ENCODE assay signal across 14 cellular contexts in the genomic region with DNA sequence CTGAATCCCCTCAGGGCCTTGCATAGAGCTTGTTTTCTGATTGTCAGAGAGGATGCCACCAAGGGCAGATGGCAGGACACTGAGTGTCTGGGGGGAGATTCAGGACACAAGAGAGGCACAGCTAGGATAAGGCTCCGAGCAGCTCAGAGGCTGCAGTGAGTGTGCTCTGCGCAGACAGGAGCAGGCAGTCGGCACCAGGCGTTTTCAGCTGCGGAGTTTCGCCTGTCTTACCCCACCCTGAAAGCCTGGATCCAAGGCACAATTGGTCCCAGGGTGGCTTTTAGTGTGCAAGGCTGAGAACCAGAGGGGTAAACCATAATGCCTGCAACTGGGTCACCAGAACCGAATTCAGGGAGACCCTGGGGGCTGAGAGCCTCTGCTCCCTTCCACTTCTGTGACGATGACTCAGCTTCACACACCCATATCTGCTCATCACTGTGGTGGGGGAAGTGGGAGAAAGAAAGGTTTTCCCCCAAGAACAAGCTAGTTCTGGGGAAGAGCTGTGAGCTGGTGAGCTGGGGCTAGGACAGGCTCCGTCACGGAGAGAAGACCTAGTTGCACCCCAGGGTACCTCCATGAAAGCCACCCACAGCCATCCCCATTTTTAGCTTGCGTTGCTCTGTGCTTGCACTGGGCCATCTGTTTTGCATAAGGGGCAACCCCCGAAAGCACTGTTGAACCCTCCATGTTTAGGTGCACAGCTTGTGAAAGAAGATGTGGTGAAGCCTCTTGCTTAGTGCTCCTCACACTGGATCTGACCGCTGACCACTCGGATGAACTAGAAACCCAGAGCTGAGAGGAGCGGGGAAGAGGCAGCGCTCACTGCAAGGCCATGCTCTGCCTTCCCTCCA.
A peak's percentile ranks its signal among the peaks of the same experiment; 100 is the strongest.
DNase-seq lines count a peak whose midpoint lies in the region; ATAC-seq, FAIRE-seq and TF ChIP-seq lines count a peak whose summit lies in the region.
"Had no signal": no experiment of that assay in that cellular context is flagged by ENCODE, and none has a peak within 500 bp of the region (broad histone marks: within the 10 kb centered on the region; RNA-seq: fewer than 3 reads in every experiment).

No MANE protein-coding gene starts in this region.

- ATAC-seq in GM19455 (IDR thresholded peaks at IDR 0.05; ENCODE audit: unreplicated experiment), result peak; percentile 75
- peak; percentile 63 for ATAC-seq in HG03039 (IDR thresholded peaks at IDR 0.05; ENCODE audit: unreplicated experiment)
- ATAC-seq in GM12878, result peak; percentile 85
- ATAC-seq: activated CD8-positive, alpha-beta T cell treated with anti-CD3 and anti-CD28 coated beads, Interleukin-2, amount 10 ng/mL, durations not matched to agents 7 days and 5 days; upper lobe of right lung had no signal

- H3K4me3 Mint-ChIP-seq in nephron progenitor cell, result no peak overlapping the region
- H3K4me3 Mint-ChIP-seq: activated CD8-positive, alpha-beta T cell treated with anti-CD3 and anti-CD28 coated beads, Interleukin-2, amount 10 ng/mL, durations not matched to agents 7 days and 5 days had no signal

- peak overlapping the region; percentile 13; the same call in 1 of the 2 replicates for H3K4me2 ChIP-seq in GM12878 (ENCODE audit: control insufficient read depth, insufficient read depth)

- no peaks in the 10 kb centered on the region for H4K20me1 ChIP-seq in GM12878 (ENCODE audit: control insufficient read depth, insufficient read depth)

- no peak overlapping the region for H3K27ac Mint-ChIP-seq in nephron progenitor cell
- H3K27ac Mint-ChIP-seq: activated CD8-positive, alpha-beta T cell treated with anti-CD3 and anti-CD28 coated beads, Interleukin-2, amount 10 ng/mL, durations not matched to agents 7 days and 5 days had no signal

- FAIRE-seq in GM12878 (lab: Jason Lieb, UNC), result no peak

- no peaks in the 10 kb centered on the region for H3K36me3 ChIP-seq in GM12878 (ENCODE audit: control insufficient read depth in 2 of 2, insufficient read depth in 2 of 2, low read length in 1 of 2)
- H3K36me3 ChIP-seq: upper lobe of right lung had no signal

- H3K9me3 ChIP-seq in GM12878 (replicated peaks; ENCODE audit: control insufficient read depth, insufficient read depth, low read length), result no peaks in the 10 kb centered on the region
- H3K9me3 ChIP-seq: upper lobe of right lung had no signal

- no peak for TF ChIP-seq EP300 in GM12878 (IDR thresholded peaks at IDR 0.05; ENCODE audit: borderline replicate concordance in 1 of 2, control insufficient read depth in 1 of 2, low read depth in 2 of 2, low read length in 2 of 2)

- DNase-seq in GM10248 (ENCODE audit: extremely low spot score) (peak; percentile 42), GM12878 (ENCODE audit: low read depth, low spot score) (peak; percentile 53), NCI-H1048 (lab: John Stamatoyannopoulos, UW) (no peak), epidermal melanocyte (ENCODE audit: insufficient read length, low spot score) (no peak), nephron progenitor cell (no peak), glomerular visceral epithelial cell (ENCODE audit: extremely low spot score) (no peak)
- DNase-seq: activated CD8-positive, alpha-beta T cell treated with anti-CD3 and anti-CD28 coated beads, Interleukin-2, amount 10 ng/mL, durations not matched to agents 7 days and 5 days; activated naive CD4-positive, alpha-beta T cell; H9; stimulated activated CD4-positive, alpha-beta T cell treated with anti-CD3 and anti-CD28 coated beads, Interleukin-12 subunit alpha, Interleukin-12 subunit beta, amount 100 ng/mL, for 4 hours; upper lobe of right lung had no signal

- 26% methylated on average over 15 of the region's 16 CpGs for WGBS in GM12878 (ENCODE audit: insufficient coverage, insufficient replicate concordance, low lambda C conversion rate, missing lambda C conversion rate)

- peaks cover 30% of the 10 kb centered on the region for H3K4me1 Mint-ChIP-seq in nephron progenitor cell

- POLR2A ChIA-PET in GM10248 (lab: Yijun Ruan, JAX), result no interaction called here
- POLR2A ChIA-PET in GM12878 (lab: Charles Lee), result interaction anchor here (0.7 kb wide), 1 partner anchor 139 kb away, joined by 3 read pairs; no protein-coding TSS in a partner anchor

- CTCF ChIA-PET in GM10248 (lab: Yijun Ruan, JAX) (interaction anchor here (1.1 to 2.3 kb wide), 4 partner anchors 10 to 146 kb away, joined by 3 to 5 read pairs (median 4); no protein-coding TSS in a partner anchor), GM12878 (lab: Yijun Ruan, JAX) (interaction anchor here (0.9 to 1.7 kb wide), 4 partner anchors 42 to 139 kb away, joined by 3 to 8 read pairs (median 4); no protein-coding TSS in a partner anchor)

- no peak for TF ChIP-seq POLR2A in GM12878 (IDR thresholded peaks at IDR 0.05; ENCODE audit: low read depth, low read length)

- peaks cover 20% of the 10 kb centered on the region for H3K27me3 Mint-ChIP-seq in nephron progenitor cell (ENCODE audit: low read depth, poor library complexity)

- no peak overlapping the region for H3K27ac ChIP-seq in GM12878 (ENCODE audit: control insufficient read depth, insufficient read depth)
- H3K27ac ChIP-seq: epithelial cell of prostate, upper lobe of right lung had no signal

- H3K36me3 Mint-ChIP-seq in nephron progenitor cell (ENCODE audit: low read depth), result no peaks in the 10 kb centered on the region

- H3K27me3 ChIP-seq in GM12878 (replicated peaks in 1 of 2; ENCODE audit: control insufficient read depth in 2 of 2, insufficient read depth in 2 of 2, low read length in 1 of 2), result peaks cover 2 to 4% of the 10 kb centered on the region in 2 experiments; a peak in 3 of 4 replicates

- H3K79me2 ChIP-seq in GM12878 (ENCODE audit: control insufficient read depth, insufficient read depth, low read length), result no peaks in the 10 kb centered on the region

- peaks cover 17% of the 10 kb centered on the region for H3K4me1 ChIP-seq in GM12878 (ENCODE audit: control insufficient read depth, insufficient read depth, low read length)

- in situ Hi-C loops in GM12878 (cut with MboI), result no loop called here

- intact Hi-C loops in GM12878 (cut with micrococcal nuclease; ENCODE audit: unreplicated experiment), result no loop called here

- no peak overlapping the region for H2AFZ ChIP-seq in GM12878 (ENCODE audit: control insufficient read depth, low read depth, low read length)

- BruUV-seq in GM12878 (replicated peaks; lab: Mats Ljungman, UMichigan), result no TSS peak

- H3K9ac ChIP-seq in GM12878 (ENCODE audit: control insufficient read depth, insufficient read depth, low read length), result no peak overlapping the region

- RAD21 ChIA-PET in GM12878 (lab: Charles Lee; ENCODE audit: unreplicated experiment), result interaction anchor here (2.3 kb wide), 1 partner anchor 43 kb away, joined by 11 read pairs; no protein-coding TSS in a partner anchor

- TF ChIP-seq RAD21 in GM12878 (IDR thresholded peaks at IDR 0.05; ENCODE audit: insufficient read depth, low read depth, low read length), result no peak

- H3K9me3 Mint-ChIP-seq in nephron progenitor cell, result peaks cover 21% of the 10 kb centered on the region

- SMC1A ChIA-PET in GM12878 (lab: Charles Lee; ENCODE audit: uncharacterized antibody, unreplicated experiment), result interaction anchor here (2.1 kb wide), 1 partner anchor 41 kb away, joined by 12 read pairs; no protein-coding TSS in a partner anchor

- TF ChIP-seq CTCF in GM10248 (IDR thresholded peaks at IDR 0.05; ENCODE audit: control extremely low read depth, extremely low read depth, low read depth, missing control alignments), result no peak
- TF ChIP-seq CTCF in GM12878 (IDR thresholded peaks at IDR 0.05 in 2 of 3, conservative IDR thresholded peaks at IDR 0.05 in 1 of 3; ENCODE audit: control insufficient read depth in 2 of 3, extremely low read depth in 1 of 3, insufficient read depth in 1 of 3, low read depth in 3 of 3, low read length in 3 of 3), result no peak
- TF ChIP-seq CTCF in nephron progenitor cell (IDR thresholded peaks at IDR 0.05), result no peak

- no peak overlapping the region for H3K4me3 ChIP-seq in GM12878
- H3K4me3 ChIP-seq: upper lobe of right lung had no signal

TF ChIP-seq in GM12878, 131 proteins besides CTCF, POLR2A, EP300 and RAD21 (continues in another document):
- TF ChIP-seq FOXM1 (IDR thresholded peaks at IDR 0.05; ENCODE audit: low read depth, low read length) (no peak), RUNX3 (IDR thresholded peaks at IDR 0.05; ENCODE audit: low read length) (no peak), ZNF622 (IDR thresholded peaks at IDR 0.05) (no peak)
- TF ChIP-seq, protein P1, sequence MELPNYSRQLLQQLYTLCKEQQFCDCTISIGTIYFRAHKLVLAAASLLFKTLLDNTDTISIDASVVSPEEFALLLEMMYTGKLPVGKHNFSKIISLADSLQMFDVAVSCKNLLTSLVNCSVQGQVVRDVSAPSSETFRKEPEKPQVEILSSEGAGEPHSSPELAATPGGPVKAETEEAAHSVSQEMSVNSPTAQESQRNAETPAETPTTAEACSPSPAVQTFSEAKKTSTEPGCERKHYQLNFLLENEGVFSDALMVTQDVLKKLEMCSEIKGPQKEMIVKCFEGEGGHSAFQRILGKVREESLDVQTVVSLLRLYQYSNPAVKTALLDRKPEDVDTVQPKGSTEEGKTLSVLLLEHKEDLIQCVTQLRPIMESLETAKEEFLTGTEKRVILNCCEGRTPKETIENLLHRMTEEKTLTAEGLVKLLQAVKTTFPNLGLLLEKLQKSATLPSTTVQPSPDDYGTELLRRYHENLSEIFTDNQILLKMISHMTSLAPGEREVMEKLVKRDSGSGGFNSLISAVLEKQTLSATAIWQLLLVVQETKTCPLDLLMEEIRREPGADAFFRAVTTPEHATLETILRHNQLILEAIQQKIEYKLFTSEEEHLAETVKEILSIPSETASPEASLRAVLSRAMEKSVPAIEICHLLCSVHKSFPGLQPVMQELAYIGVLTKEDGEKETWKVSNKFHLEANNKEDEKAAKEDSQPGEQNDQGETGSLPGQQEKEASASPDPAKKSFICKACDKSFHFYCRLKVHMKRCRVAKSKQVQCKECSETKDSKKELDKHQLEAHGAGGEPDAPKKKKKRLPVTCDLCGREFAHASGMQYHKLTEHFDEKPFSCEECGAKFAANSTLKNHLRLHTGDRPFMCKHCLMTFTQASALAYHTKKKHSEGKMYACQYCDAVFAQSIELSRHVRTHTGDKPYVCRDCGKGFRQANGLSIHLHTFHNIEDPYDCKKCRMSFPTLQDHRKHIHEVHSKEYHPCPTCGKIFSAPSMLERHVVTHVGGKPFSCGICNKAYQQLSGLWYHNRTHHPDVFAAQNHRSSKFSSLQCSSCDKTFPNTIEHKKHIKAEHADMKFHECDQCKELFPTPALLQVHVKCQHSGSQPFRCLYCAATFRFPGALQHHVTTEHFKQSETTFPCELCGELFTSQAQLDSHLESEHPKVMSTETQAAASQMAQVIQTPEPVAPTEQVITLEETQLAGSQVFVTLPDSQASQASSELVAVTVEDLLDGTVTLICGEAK (IDR thresholded peaks at IDR 0.05; ENCODE audit: borderline replicate concordance), result no peak

Comparison
In these comparisons a context has a peak if more than half of its experiments do, and no peak if none do; other contexts are left out.
1. DNase-seq: peak in GM10248 (single experiment) and GM12878 (single experiment); none in NCI-H1048 (single experiment), epidermal melanocyte (single experiment), nephron progenitor cell (single experiment) and glomerular visceral epithelial cell (single experiment).
2. Peak in every context shown above with its lines, with median percentiles within 50 percentile points of each other: ATAC-seq.